ENCODE assay signal across 20 cellular contexts in genomic region chr7:96739167-96739566, GRCh38. TPM values are rescaled to one million over a fixed set of nuclear protein-coding genes. Genes with fewer than 3 reads are reported as not detected.
A peak's percentile ranks its signal among the peaks of the same experiment; 100 is the strongest.
DNase-seq lines count a peak whose midpoint lies in the region; ATAC-seq and TF ChIP-seq lines count a peak whose summit lies in the region.
"Had no signal": no experiment of that assay in that cellular context is flagged by ENCODE, and none has a peak within 500 bp of the region (broad histone marks: within the 10 kb centered on the region; RNA-seq: fewer than 3 reads in every experiment).

No MANE protein-coding gene starts in this region.

- H3K9ac ChIP-seq in neural cell (ENCODE audit: low read length), result peak overlapping the region; percentile 32
- H3K9ac ChIP-seq: BLaER1 treated with 17β-estradiol and CSF1 and Interleukin-3, amounts not matched to agents 10 nM and 100 nM had no signal

- no peaks in the 10 kb centered on the region for H4K20me1 ChIP-seq in neural cell (ENCODE audit: insufficient read depth)
- H4K20me1 ChIP-seq: BLaER1 treated with 17β-estradiol and CSF1 and Interleukin-3, amounts not matched to agents 10 nM and 100 nM had no signal

- peak overlapping the region; percentile 45 for H3K4me2 ChIP-seq in neural cell (ENCODE audit: low read length)
- H3K4me2 ChIP-seq: BLaER1 treated with 17β-estradiol and CSF1 and Interleukin-3, amounts not matched to agents 10 nM and 100 nM had no signal

- ATAC-seq in HG03280 (IDR thresholded peaks at IDR 0.05; ENCODE audit: unreplicated experiment), result no peak
- no peak for ATAC-seq in HG02981 (IDR thresholded peaks at IDR 0.05; ENCODE audit: unreplicated experiment)

- H3K36me3 ChIP-seq in A673 (ENCODE audit: insufficient read depth, low read length, poor library complexity, severe bottlenecking) (no peaks in the 10 kb centered on the region), neural cell (ENCODE audit: insufficient read depth, low read length) (no peaks in the 10 kb centered on the region)
- H3K36me3 ChIP-seq: BE2C; BLaER1 treated with 17β-estradiol and CSF1 and Interleukin-3, amounts not matched to agents 10 nM and 100 nM; HAP-1 had no signal

- TF ChIP-seq RAD21 in neural cell (conservative IDR thresholded peaks at IDR 0.05), result no peak

- H3K4me3 ChIP-seq in A673 (ENCODE audit: low read depth, low read length, poor library complexity, severe bottlenecking), result no peak overlapping the region
- H3K4me3 ChIP-seq in neural cell (ENCODE audit: low read length), result peak overlapping the region; percentile 9
- H3K4me3 ChIP-seq: BLaER1 treated with 17β-estradiol and CSF1 and Interleukin-3, amounts not matched to agents 10 nM and 100 nM; HAP-1 had no signal

- DNase-seq in NCI-H748 (lab: John Stamatoyannopoulos, UW; ENCODE audit: unreplicated experiment) (peak; percentile 19), NCI-H748 treated with DMSO at 0.1 percent for 48 hours (lab: John Stamatoyannopoulos, UW) (no peak), A673 (ENCODE audit: low spot score) (peak; percentile 47), NCI-H146 (lab: John Stamatoyannopoulos, UW) (peak; percentile 15)
- no peak for DNase-seq in activated CD8-positive, alpha-beta memory T cell treated with anti-CD3 and anti-CD28 coated beads, Interleukin-2, amount 50 U/mL, for 4 hours
- DNase-seq: ACHN; AML-193; BE2C; CD4-positive, alpha-beta T cell; CD8-positive, alpha-beta memory T cell; DMS53; DMS79 treated with DMSO at 0.1 percent for 48 hours; GF-D8; GOT3 had no signal

- H3K27ac ChIP-seq in A673 (ENCODE audit: low read depth, low read length, poor library complexity, severe bottlenecking) (peak overlapping the region; percentile 82), neural cell (ENCODE audit: low read length) (peak overlapping the region; percentile 77)
- H3K27ac ChIP-seq: 22Rv1; BLaER1 treated with 17β-estradiol and CSF1 and Interleukin-3, amounts not matched to agents 10 nM and 100 nM had no signal

- TF ChIP-seq CTCF in A673 (conservative IDR thresholded peaks at IDR 0.05; ENCODE audit: low read depth, low read length) (no peak), neural cell (IDR thresholded peaks at IDR 0.05; ENCODE audit: poor library complexity, severe bottlenecking) (no peak)

- no peaks in the 10 kb centered on the region for H3K9me2 ChIP-seq in neural cell (ENCODE audit: insufficient read depth, low read length)

- no peaks in the 10 kb centered on the region for H3K27me3 ChIP-seq in A673 (replicated peaks; ENCODE audit: insufficient read depth, low read depth, low read length, poor library complexity)
- no peaks in the 10 kb centered on the region for H3K27me3 ChIP-seq in neural cell (ENCODE audit: insufficient read depth, low read depth, low read length)
- H3K27me3 ChIP-seq: BE2C; BLaER1 treated with 17β-estradiol and CSF1 and Interleukin-3, amounts not matched to agents 10 nM and 100 nM had no signal

- no peaks in the 10 kb centered on the region for H3F3A ChIP-seq in neural cell (ENCODE audit: insufficient read depth, low read length, poor library complexity, severe bottlenecking)

- BruUV-seq in A673 (replicated peaks; lab: Mats Ljungman, UMichigan), result no TSS peak

- no peak for TF ChIP-seq EP300 in neural cell (conservative IDR thresholded peaks at IDR 0.05; ENCODE audit: poor library complexity, severe bottlenecking)

- H3K9me3 ChIP-seq in A673 (ENCODE audit: low read depth, low read length, poor library complexity, severe bottlenecking), result no peaks in the 10 kb centered on the region
- no peaks in the 10 kb centered on the region for H3K9me3 ChIP-seq in neural cell (ENCODE audit: low read length)
- H3K9me3 ChIP-seq: BE2C; BLaER1 treated with 17β-estradiol and CSF1 and Interleukin-3, amounts not matched to agents 10 nM and 100 nM; HAP-1 had no signal

- intact Hi-C loops in A673 (cut with micrococcal nuclease; ENCODE audit: unreplicated experiment), result loop anchor here (2.0 kb wide), 1 partner anchor 662 kb away; no protein-coding TSS in a partner anchor

- no peak overlapping the region for H2AFZ ChIP-seq in neural cell (ENCODE audit: low read depth, low read length)

- POLR2A ChIA-PET in A673 (lab: Charles Lee; ENCODE audit: low non-redundant PET), result no interaction called here

- CTCF ChIA-PET in A673 (lab: Charles Lee), result no interaction called here

- peaks cover 56% of the 10 kb centered on the region for H3K4me1 ChIP-seq in A673 (ENCODE audit: insufficient read depth, low read length, poor library complexity, severe bottlenecking)
- H3K4me1 ChIP-seq: BE2C; BLaER1 treated with 17β-estradiol and CSF1 and Interleukin-3, amounts not matched to agents 10 nM and 100 nM had no signal

- no peaks in the 10 kb centered on the region for H3K79me2 ChIP-seq in neural cell (replicated peaks; ENCODE audit: insufficient read depth, low read length)

TF ChIP-seq in neural cell, 6 proteins besides CTCF, POLR2A, EP300 and RAD21:
- no peak for TF ChIP-seq MXI1 (conservative IDR thresholded peaks at IDR 0.05; ENCODE audit: poor library complexity, severe bottlenecking)
- TF ChIP-seq TAF1 (IDR thresholded peaks at IDR 0.05; ENCODE audit: low read depth), result no peak
- no peak for TF ChIP-seq REST (IDR thresholded peaks at IDR 0.05; ENCODE audit: borderline replicate concordance)
- no peak for TF ChIP-seq POLR2AphosphoS5 (IDR thresholded peaks at IDR 0.05)
- no peak for TF ChIP-seq EZH2 (IDR thresholded peaks at IDR 0.05; ENCODE audit: borderline replicate concordance, insufficient read depth, low read length, poor library complexity, severe bottlenecking)
- no peak for TF ChIP-seq SMC3 (conservative IDR thresholded peaks at IDR 0.05; ENCODE audit: poor library complexity)

RNA-seq across cellular contexts. Expression of gene SEM1, which starts 29.5 kb away (rescaled TPM):
- 115 and 122 TPM in 2 replicates for total RNA-seq in A673 (2021)
- polyA plus RNA-seq in neural cell, result 37.4 and 49.2 TPM in 2 replicates
- polyA minus RNA-seq in neural cell, result 26.8 and 33.7 TPM in 2 replicates

Comparison
In these comparisons a context has a peak if more than half of its experiments do, and no peak if none do; other contexts are left out.
1. DNase-seq: peak in NCI-H748 (single experiment), A673 (single experiment) and NCI-H146 (single experiment); none in NCI-H748 treated with DMSO at 0.1 percent for 48 hours (single experiment) and activated CD8-positive, alpha-beta memory T cell treated with anti-CD3 and anti-CD28 coated beads, Interleukin-2, amount 50 U/mL, for 4 hours (single experiment).